36 cellular contexts compared by ENCODE assay signal in the genomic region with DNA sequence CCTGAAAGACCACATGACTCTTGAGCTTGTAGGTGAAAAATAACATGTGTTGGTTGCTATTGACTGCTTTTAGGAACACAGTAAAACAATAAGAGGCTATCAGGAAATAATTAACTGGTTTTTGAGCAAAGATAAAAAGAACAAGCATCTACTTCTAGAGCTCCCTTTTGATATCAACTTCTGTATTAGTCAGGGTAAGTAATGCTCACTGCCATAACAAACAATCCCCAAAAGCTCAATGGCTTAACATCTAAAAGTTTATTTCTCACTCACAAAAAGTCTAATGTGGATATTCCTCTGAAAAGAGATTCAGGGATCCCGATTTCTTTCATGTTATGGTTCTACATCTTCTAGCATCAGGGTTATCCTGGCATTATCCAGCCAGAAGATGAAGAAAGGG. TPM values are rescaled to one million over a fixed set of nuclear protein-coding genes. Genes with fewer than 3 reads are reported as not detected.
A peak's percentile ranks its signal among the peaks of the same experiment; 100 is the strongest.
DNase-seq lines count a peak whose midpoint lies in the region; ATAC-seq, FAIRE-seq and TF ChIP-seq lines count a peak whose summit lies in the region.
"Had no signal": no experiment of that assay in that cellular context is flagged by ENCODE, and none has a peak within 500 bp of the region (broad histone marks: within the 10 kb centered on the region; RNA-seq: fewer than 3 reads in every experiment).

No MANE protein-coding gene starts in this region.

- H3K9me3 Mint-ChIP-seq in central memory CD8-positive, alpha-beta T cell = peaks cover 9% of the 10 kb centered on the region
- no peaks in the 10 kb centered on the region for H3K9me3 Mint-ChIP-seq in glutamatergic neuron (ENCODE audit: unreplicated experiment)
- H3K9me3 Mint-ChIP-seq: CD4-positive, alpha-beta T cell had no signal

- H3K4me3 ChIP-seq in HepG2 (replicated peaks in 1 of 3; ENCODE audit: insufficient read depth in 1 of 3, low read depth in 2 of 3, low read length in 3 of 3) (no peak overlapping the region), right lobe of liver (no peak overlapping the region), PC-9 (no peak overlapping the region), MG63 (no peak overlapping the region)
- H3K4me3 ChIP-seq: A549; BLaER1; BLaER1 treated with 17β-estradiol and CSF1 and Interleukin-3, amounts not matched to agents 10 nM and 100 nM had no signal

- H2AFZ ChIP-seq in HepG2 (ENCODE audit: low read length) (no peak overlapping the region), PC-9 (0 out of 2 replicates have a peak overlapping the region, but pooled peaks have one; percentile 20)

- POLR2A ChIA-PET in HepG2 (lab: Yijun Ruan, JAX) (no interaction called here), PC-9 (lab: Charles Lee; ENCODE audit: unreplicated experiment) (no interaction called here)

- no peak for FAIRE-seq in HepG2 (lab: Jason Lieb, UNC)
- FAIRE-seq: A204.1, A549 had no signal

- TF ChIP-seq EP300 in HepG2 (IDR thresholded peaks at IDR 0.05; ENCODE audit: low read depth in 2 of 2, low read length in 2 of 2) (no peak), HepG2 (CRISPR knock-in tag; IDR thresholded peaks at IDR 0.05; ENCODE audit: borderline replicate concordance) (no peak)

- H3K4me2 ChIP-seq in HepG2 (ENCODE audit: low read depth, low read length) = no peak overlapping the region
- H3K4me2 ChIP-seq in PC-9 = 0 out of 2 replicates have a peak overlapping the region, but pooled peaks have one; percentile 34
- H3K4me2 ChIP-seq: A549; BLaER1; BLaER1 treated with 17β-estradiol and CSF1 and Interleukin-3, amounts not matched to agents 10 nM and 100 nM had no signal

- TF ChIP-seq POLR2A in HepG2 (IDR thresholded peaks at IDR 0.05; ENCODE audit: insufficient read depth in 1 of 2, low read depth in 2 of 2, low read length in 2 of 2) = no peak
- no peak for TF ChIP-seq POLR2A in right lobe of liver (IDR thresholded peaks at IDR 0.05)

- peaks cover 6% of the 10 kb centered on the region for H3K27me3 Mint-ChIP-seq in central memory CD8-positive, alpha-beta T cell
- no peaks in the 10 kb centered on the region for H3K27me3 Mint-ChIP-seq in glutamatergic neuron (ENCODE audit: unreplicated experiment)

- 0 out of 2 replicates have a peak, but pooled peaks cover 6% of the 10 kb centered on the region for H3K9me2 ChIP-seq in PC-9 (ENCODE audit: insufficient read depth)

- H3K79me2 ChIP-seq in HepG2 (ENCODE audit: insufficient read depth, low read length) (no peaks in the 10 kb centered on the region), PC-9 (ENCODE audit: low read depth) (no peaks in the 10 kb centered on the region)

- no peaks in the 10 kb centered on the region for H4K20me1 ChIP-seq in HepG2 (ENCODE audit: insufficient read depth, low read length)
- no peaks in the 10 kb centered on the region for H4K20me1 ChIP-seq in PC-9 (ENCODE audit: insufficient read depth)
- H4K20me1 ChIP-seq: BLaER1; BLaER1 treated with 17β-estradiol and CSF1 and Interleukin-3, amounts not matched to agents 10 nM and 100 nM had no signal

- no peak for TF ChIP-seq CTCF in HepG2 (CRISPR knock-in tag; IDR thresholded peaks at IDR 0.05)
- no peak for TF ChIP-seq CTCF in right lobe of liver (IDR thresholded peaks at IDR 0.05)
- TF ChIP-seq CTCF in PC-9 (conservative IDR thresholded peaks at IDR 0.05) = no peak
- no peak for TF ChIP-seq CTCF in glutamatergic neuron (IDR thresholded peaks at IDR 0.05; ENCODE audit: partially characterized antibody, unreplicated experiment)

- CTCF ChIA-PET in HepG2 (lab: Yijun Ruan, JAX; ENCODE audit: low intra/inter-chr PET ratio, low total read pairs) = no interaction called here
- CTCF ChIA-PET in PC-9 (lab: Charles Lee) = no interaction called here

- BruUV-seq in HepG2 (replicated peaks; lab: Mats Ljungman, UMichigan) (no TSS peak), PC-9 (replicated peaks; lab: Mats Ljungman, UMichigan) (no TSS peak)

- no peak overlapping the region for H3K4me3 Mint-ChIP-seq in central memory CD8-positive, alpha-beta T cell
- H3K4me3 Mint-ChIP-seq in glutamatergic neuron (ENCODE audit: unreplicated experiment) = no peak overlapping the region
- H3K4me3 Mint-ChIP-seq: B cell; CD14-positive monocyte; CD4-positive, alpha-beta memory T cell; CD4-positive, alpha-beta T cell; CD4-positive, CD25-positive, alpha-beta regulatory T cell; CD8-positive, alpha-beta memory T cell; CD8-positive, alpha-beta T cell had no signal

- intact Hi-C loops in HepG2 (cut with micrococcal nuclease; ENCODE audit: unreplicated experiment) (no loop called here), right lobe of liver (cut with DNase I) (no loop called here), PC-9 (cut with micrococcal nuclease; ENCODE audit: unreplicated experiment) (no loop called here)

- H3K36me3 ChIP-seq in HepG2 (replicated peaks in 1 of 2; ENCODE audit: control insufficient read depth in 1 of 2, insufficient read depth in 2 of 2, low read length in 2 of 2) = no peaks in the 10 kb centered on the region
- no peaks in the 10 kb centered on the region for H3K36me3 ChIP-seq in right lobe of liver
- H3K36me3 ChIP-seq in PC-9 (ENCODE audit: low read depth) = no peaks in the 10 kb centered on the region
- H3K36me3 ChIP-seq in MG63 = no peaks in the 10 kb centered on the region
- H3K36me3 ChIP-seq: BE2C; BLaER1; BLaER1 treated with 17β-estradiol and CSF1 and Interleukin-3, amounts not matched to agents 10 nM and 100 nM had no signal

- no peaks in the 10 kb centered on the region for H3K4me1 Mint-ChIP-seq in central memory CD8-positive, alpha-beta T cell
- H3K4me1 Mint-ChIP-seq in glutamatergic neuron (ENCODE audit: low read depth, unreplicated experiment) = no peaks in the 10 kb centered on the region
- H3K4me1 Mint-ChIP-seq: B cell; CD14-positive monocyte; CD4-positive, alpha-beta memory T cell; CD4-positive, CD25-positive, alpha-beta regulatory T cell; CD8-positive, alpha-beta memory T cell had no signal

- 100% methylated on average over 1 of the region's 1 CpG for WGBS in HepG2 (ENCODE audit: low lambda C conversion rate)
- WGBS in right lobe of liver (ENCODE audit: insufficient coverage, low coverage, low lambda C conversion rate, missing lambda C conversion rate) = 92% methylated on average over 1 of the region's 1 CpG

- in situ Hi-C loops in HepG2 (cut with HindIII; ENCODE audit: extremely low pct_ligation_motif_present, low pct_unique_long_range_greater_than_20kb) = no loop called here

- H3K4me1 ChIP-seq in HepG2 (ENCODE audit: insufficient read depth, low read length) = peaks cover 43% of the 10 kb centered on the region
- peaks cover 0 to 25% (median 7%) of the 10 kb centered on the region in 4 donors for H3K4me1 ChIP-seq in right lobe of liver
- no peaks in the 10 kb centered on the region for H3K4me1 ChIP-seq in PC-9 (replicated peaks; ENCODE audit: insufficient read depth)
- H3K4me1 ChIP-seq: A549; BE2C; BLaER1; BLaER1 treated with 17β-estradiol and CSF1 and Interleukin-3, amounts not matched to agents 10 nM and 100 nM had no signal

- H3K9me3 ChIP-seq in HepG2 (ENCODE audit: low read length) (peaks cover 6% of the 10 kb centered on the region; the same call in 1 of the 2 replicates), right lobe of liver (no peaks in the 10 kb centered on the region), PC-9 (ENCODE audit: insufficient read depth, low read depth) (no peaks in the 10 kb centered on the region), MG63 (no peaks in the 10 kb centered on the region)
- H3K9me3 ChIP-seq: A549; BLaER1; BLaER1 treated with 17β-estradiol and CSF1 and Interleukin-3, amounts not matched to agents 10 nM and 100 nM; Caco-2 had no signal

- H3K27ac ChIP-seq in HepG2 (ENCODE audit: extremely low read length, insufficient read depth, low read length) (no peak overlapping the region), right lobe of liver (no peak overlapping the region), PC-9 (no peak overlapping the region)
- H3K27ac ChIP-seq: 22Rv1; A549; BLaER1; BLaER1 treated with 17β-estradiol and CSF1 and Interleukin-3, amounts not matched to agents 10 nM and 100 nM; C4-2B had no signal

- no peaks in the 10 kb centered on the region for H3F3A ChIP-seq in PC-9 (ENCODE audit: insufficient read depth, low read depth)

- DNase-seq in HepG2 (ENCODE audit: low spot score) = no peak
- no peak for DNase-seq in right lobe of liver
- DNase-seq in PC-9 = no peak
- no peak for DNase-seq in central memory CD8-positive, alpha-beta T cell (ENCODE audit: low spot score in 2 of 2)
- no peak for DNase-seq in MG63
- no peak for DNase-seq in glutamatergic neuron
- DNase-seq: 8988T; ACHN; AML-193; BE2C; C1 segment of cervical spinal cord; Caco-2; Calu3; CD4-positive, alpha-beta memory T cell; CD4-positive, alpha-beta T cell; CD4-positive, CD25-positive, alpha-beta regulatory T cell; CD8-positive, alpha-beta memory T cell; CD8-positive, alpha-beta T cell; COR-L47; DMS 273 treated with DMSO at 0.1 percent for 48 hours; DMS153; DMS53; DMS79; DMS79 treated with DMSO at 0.1 percent for 48 hours; DND-41; EL had no signal

- H3K9ac ChIP-seq in HepG2 (ENCODE audit: insufficient read depth, low read depth, low read length) = no peak overlapping the region
- H3K9ac ChIP-seq: BLaER1; BLaER1 treated with 17β-estradiol and CSF1 and Interleukin-3, amounts not matched to agents 10 nM and 100 nM had no signal

- no peaks in the 10 kb centered on the region for H3K27me3 ChIP-seq in HepG2 (ENCODE audit: control insufficient read depth in 1 of 2, insufficient read depth in 2 of 2, low read length in 2 of 2)
- no peaks in the 10 kb centered on the region for H3K27me3 ChIP-seq in right lobe of liver
- H3K27me3 ChIP-seq in PC-9 (ENCODE audit: insufficient read depth, low read depth) = no peaks in the 10 kb centered on the region
- H3K27me3 ChIP-seq in MG63 = peaks cover 11% of the 10 kb centered on the region
- H3K27me3 ChIP-seq: BE2C; BLaER1; BLaER1 treated with 17β-estradiol and CSF1 and Interleukin-3, amounts not matched to agents 10 nM and 100 nM had no signal

- TF ChIP-seq RAD21 in HepG2 (CRISPR knock-in tag; IDR thresholded peaks at IDR 0.05) = no peak

- no peaks in the 10 kb centered on the region for H3K36me3 Mint-ChIP-seq in central memory CD8-positive, alpha-beta T cell (ENCODE audit: insufficient read depth)
- no peaks in the 10 kb centered on the region for H3K36me3 Mint-ChIP-seq in glutamatergic neuron (ENCODE audit: unreplicated experiment)
- H3K36me3 Mint-ChIP-seq: CD14-positive monocyte; CD4-positive, alpha-beta memory T cell; CD4-positive, CD25-positive, alpha-beta regulatory T cell; CD8-positive, alpha-beta memory T cell; CD8-positive, alpha-beta T cell had no signal

- ATAC-seq in HepG2 = no peak
- ATAC-seq in right lobe of liver = no peak
- no peak for ATAC-seq in central memory CD8-positive, alpha-beta T cell (replicated peaks; ENCODE audit: extremely low read depth, poor library complexity, severe bottlenecking)
- ATAC-seq: A549; CD8-positive, alpha-beta T cell had no signal

- H3K27ac Mint-ChIP-seq in central memory CD8-positive, alpha-beta T cell (ENCODE audit: low read depth) = peak overlapping the region; percentile 53
- no peak overlapping the region for H3K27ac Mint-ChIP-seq in glutamatergic neuron (ENCODE audit: unreplicated experiment)
- H3K27ac Mint-ChIP-seq: B cell; CD14-positive monocyte; CD4-positive, alpha-beta memory T cell; CD4-positive, alpha-beta T cell; CD4-positive, CD25-positive, alpha-beta regulatory T cell; CD8-positive, alpha-beta memory T cell; CD8-positive, alpha-beta T cell had no signal

RNA-seq across cellular contexts. Expression of gene PROX1, which starts 25.3 kb away (rescaled TPM):
- total RNA-seq in HepG2 (2016; rRNA removed; fragmentation: Illumina TruSeq; extraction: Trizol) (30.2 and 48.5 TPM in 2 replicates), right lobe of liver (100 to 1,000 TPM in 4 of 6 experiments, 10 to 100 TPM in 2; 79.6 to 186 (median 164) TPM), PC-9 (2021) (not detected in 2 replicates), glutamatergic neuron (ENCODE audit: unreplicated experiment) (68.4 TPM)
- 18.3 and 23.4 TPM in 2 replicates for total RNA-seq in HepG2 (2016; cell fraction: cytosol; rRNA removed; fragmentation: Illumina TruSeq; extraction: Trizol; ENCODE audit: low read depth)
- 30.0 and 40.1 TPM in 2 replicates for total RNA-seq in HepG2 (2016; cell fraction: insoluble cytoplasmic fraction; rRNA removed; fragmentation: Illumina TruSeq; extraction: Trizol)
- 37.4 and 49.2 TPM in 2 replicates for total RNA-seq in HepG2 (2016; cell fraction: membrane; rRNA removed; fragmentation: Illumina TruSeq; extraction: Trizol)
- 48.9 and 52.6 TPM in 2 replicates for total RNA-seq in HepG2 (2016; cell fraction: nucleus; rRNA removed; fragmentation: Illumina TruSeq; extraction: Trizol)
- 10.0 and 12.3 TPM in 2 replicates for polyA plus RNA-seq in HepG2 (2011; rRNA removed)
- 6.4 and 10.1 TPM in 2 replicates for polyA plus RNA-seq in HepG2 (2011; cell fraction: cytosol; rRNA removed)
- 24.5 and 25.6 TPM in 2 replicates for polyA plus RNA-seq in HepG2 (2011; cell fraction: nucleus; rRNA removed)
- polyA plus RNA-seq in HepG2 (2012) = 32.4 and 38.1 TPM in 2 replicates
- 0.63 and 0.75 TPM in 2 replicates for polyA plus RNA-seq in HepG2 (2016; cell fraction: cytosol; fragmentation: Illumina TruSeq; extraction: Trizol; ENCODE audit: low read depth)
- 32.3 and 34.3 TPM in 2 replicates for polyA plus RNA-seq in HepG2 (2016; cell fraction: insoluble cytoplasmic fraction; fragmentation: Illumina TruSeq; extraction: Trizol; ENCODE audit: low read depth)
- polyA plus RNA-seq in HepG2 (2016; cell fraction: membrane; fragmentation: Illumina TruSeq; extraction: Trizol; ENCODE audit: low read depth) = 2.9 and 3.5 TPM in 2 replicates
- 47.2 and 51.1 TPM in 2 replicates for polyA plus RNA-seq in HepG2 (2016; cell fraction: nucleus; fragmentation: Illumina TruSeq; extraction: Trizol; ENCODE audit: insufficient read depth, low read depth)
- polyA minus RNA-seq in HepG2 (2011; rRNA and poly(A)+ RNA removed; ENCODE audit: low replicate concordance) = 40.4 TPM in 1 of 2 replicates, not detected in the other
- polyA minus RNA-seq in HepG2 (2011; cell fraction: cytosol; rRNA and poly(A)+ RNA removed) = 37.0 and 45.5 TPM in 2 replicates
- 45.6 and 52.3 TPM in 2 replicates for polyA minus RNA-seq in HepG2 (2011; cell fraction: nucleus; rRNA and poly(A)+ RNA removed)
- not detected in 2 replicates for total RNA-seq in MG63 (2014; rRNA removed; shearing (Covaris generic); ENCODE audit: low replicate concordance)
- total RNA-seq: A172; A673; CD4-positive, alpha-beta memory T cell; CD4-positive, CD25-positive, alpha-beta regulatory T cell; CD8-positive, alpha-beta memory T cell; CD8-positive, alpha-beta T cell had no signal
- polyA plus RNA-seq: CD14-positive monocyte; CD4-positive, alpha-beta memory T cell; CD4-positive, CD25-positive, alpha-beta regulatory T cell; CD8-positive, alpha-beta memory T cell had no signal

Comparison
In these comparisons a context has a peak if more than half of its experiments do, and no peak if none do; other contexts are left out.
1. RNA of gene PROX1, which starts 25.3 kb away (total RNA-seq): 79.6 to 186 TPM in right lobe of liver, 68.4 TPM in glutamatergic neuron (single experiment) and 18.3 to 52.6 TPM in HepG2; not detected in PC-9 and not detected in MG63; every median in the first group is over 10 times any median in the second.